ENCODE assay signal across 8 cellular contexts in genomic region chr11:8268530-8269461, GRCh38. TPM values are rescaled to one million over a fixed set of nuclear protein-coding genes. Genes with fewer than 3 reads are reported as not detected.
DNase-seq lines count a peak whose midpoint lies in the region; ATAC-seq and TF ChIP-seq lines count a peak whose summit lies in the region.

No MANE protein-coding gene starts in this region.

- H3K4me2 ChIP-seq in mammary epithelial cell (ENCODE audit: insufficient read depth, low read depth, low read length) (peak overlapping the region; percentile 85), mesenchymal stem cell (ENCODE audit: low read length, poor library complexity, severe bottlenecking) (peak overlapping the region; percentile 84)

- no peaks in the 10 kb centered on the region for H3K79me1 ChIP-seq in mesenchymal stem cell (replicated peaks; ENCODE audit: low read length, poor library complexity, severe bottlenecking)

- intact Hi-C loops in activated CD4-positive, alpha-beta memory T cell treated with anti-CD3 and anti-CD28 coated beads for 36 hours (cut with micrococcal nuclease), result no loop called here
- intact Hi-C loops in mammary epithelial cell (cut with micrococcal nuclease), result no loop called here
- intact Hi-C loops in transverse colon (cut with DNase I; ENCODE audit: low total_unique reads), result no loop called here

- TF ChIP-seq POLR2A in transverse colon (IDR thresholded peaks at IDR 0.05), result no peak

- H3K14ac ChIP-seq in mesenchymal stem cell (ENCODE audit: low read length in 2 of 2), result no peak overlapping the region

- H2BK120ac ChIP-seq in mesenchymal stem cell (ENCODE audit: low read depth, low read length), result no peak overlapping the region

- H4K91ac ChIP-seq in mesenchymal stem cell (ENCODE audit: low read length), result no peak overlapping the region

- H3K18ac ChIP-seq in mesenchymal stem cell (ENCODE audit: low read depth in 1 of 2, low read length in 2 of 2), result no peak overlapping the region

- peak overlapping the region; percentile 35 for H3K4me3 Mint-ChIP-seq in activated CD4-positive, alpha-beta memory T cell treated with anti-CD3 and anti-CD28 coated beads for 36 hours
- no peak overlapping the region for H3K4me3 Mint-ChIP-seq in activated CD4-positive, alpha-beta memory T cell treated with anti-CD3 and anti-CD28 coated beads, Interleukin-2, amount 10 ng/mL, durations not matched to agents 7 days and 5 days
- H3K4me3 Mint-ChIP-seq in HFFc6, result no peak overlapping the region

- no peak for ATAC-seq in GM19328 (IDR thresholded peaks at IDR 0.05; ENCODE audit: unreplicated experiment)

- H3K9me3 ChIP-seq in mammary epithelial cell (replicated peaks; ENCODE audit: insufficient read depth, low read length) (no peaks in the 10 kb centered on the region), mesenchymal stem cell (ENCODE audit: control insufficient read depth, low read length) (no peaks in the 10 kb centered on the region), transverse colon (no peaks in the 10 kb centered on the region)

- H3K4me3 ChIP-seq in mammary epithelial cell (replicated peaks in 1 of 3; ENCODE audit: insufficient read depth in 1 of 3, low read depth in 2 of 3, low read length in 3 of 3) (peak overlapping the region in 2 of 3 experiments; percentile 30 to 37), mesenchymal stem cell (ENCODE audit: insufficient read depth in 1 of 2, low read depth in 1 of 2, low read length in 2 of 2) (peak overlapping the region; percentile 37 to 49), transverse colon (peak overlapping the region in 3 of 4 donors; percentile 12 to 53 (median 37))

- POLR2A ChIA-PET in activated CD4-positive, alpha-beta memory T cell treated with anti-CD3 and anti-CD28 coated beads for 36 hours (lab: Charles Lee), result no interaction called here
- POLR2A ChIA-PET in activated CD4-positive, alpha-beta memory T cell treated with anti-CD3 and anti-CD28 coated beads, Interleukin-2, amount 10 ng/mL, durations not matched to agents 7 days and 5 days (lab: Charles Lee), result no interaction called here

- H4K8ac ChIP-seq in mesenchymal stem cell (ENCODE audit: low read length), result no peak overlapping the region

- H3K9ac ChIP-seq in mammary epithelial cell (ENCODE audit: insufficient read depth, low read length), result no peak overlapping the region
- H3K9ac ChIP-seq in mesenchymal stem cell (ENCODE audit: low read length), result no peak overlapping the region

- H3K27ac ChIP-seq in mammary epithelial cell (ENCODE audit: insufficient read depth, low read depth, low read length) (no peak overlapping the region), mesenchymal stem cell (ENCODE audit: low read length, poor library complexity, severe bottlenecking) (no peak overlapping the region), transverse colon (no peak overlapping the region)

- no peaks in the 10 kb centered on the region for H4K20me1 ChIP-seq in mammary epithelial cell (ENCODE audit: insufficient read depth, low read length)

- DNase-seq in activated CD4-positive, alpha-beta memory T cell treated with anti-CD3 and anti-CD28 coated beads for 36 hours, result no peak
- no peak for DNase-seq in activated CD4-positive, alpha-beta memory T cell treated with anti-CD3 and anti-CD28 coated beads, Interleukin-2, amount 10 ng/mL, durations not matched to agents 7 days and 5 days
- DNase-seq in mammary epithelial cell (no peak), mesenchymal stem cell (no peak), transverse colon (no peak), HFFc6 (no peak), HPDE6-E6E7 (ENCODE audit: extremely low spot score) (no peak)

- H3K4me1 ChIP-seq in mammary epithelial cell (ENCODE audit: insufficient read depth, low read length), result peaks cover 18% of the 10 kb centered on the region
- H3K4me1 ChIP-seq in mesenchymal stem cell (ENCODE audit: control insufficient read depth, insufficient read depth, low read depth, low read length), result peaks cover 10% of the 10 kb centered on the region
- H3K4me1 ChIP-seq in transverse colon, result peaks cover 0 to 17% (median 9%) of the 10 kb centered on the region in 4 donors

- WGBS in mammary epithelial cell (ENCODE audit: low coverage, missing lambda C conversion rate), result 23% methylated on average over 13 of the region's 68 CpGs
- WGBS in mesenchymal stem cell, result 10% methylated on average over 66 of the region's 68 CpGs
- WGBS in transverse colon (ENCODE audit: low coverage in 1 of 2), 2 donors, result 17 to 23% methylated on average over 6 to 60 of the region's 68 CpGs

- in situ Hi-C loops in mammary epithelial cell (cut with MboI; ENCODE audit: low sequenced_read_pairs in 2 of 2) (loop anchor here in 1 of 2 donors (10.0 kb wide), 1 partner anchor 64 kb away; no protein-coding TSS in a partner anchor), transverse colon (cut with MboI; ENCODE audit: low pct_ligation_motif_present in 1 of 4, low pct_unique_long_range_greater_than_20kb in 1 of 4, low sequenced_read_pairs in 3 of 4) (no loop called here)

- no peaks in the 10 kb centered on the region for H3K36me3 Mint-ChIP-seq in activated CD4-positive, alpha-beta memory T cell treated with anti-CD3 and anti-CD28 coated beads for 36 hours
- H3K36me3 Mint-ChIP-seq in activated CD4-positive, alpha-beta memory T cell treated with anti-CD3 and anti-CD28 coated beads, Interleukin-2, amount 10 ng/mL, durations not matched to agents 7 days and 5 days (ENCODE audit: low read depth), result no peaks in the 10 kb centered on the region
- no peaks in the 10 kb centered on the region for H3K36me3 Mint-ChIP-seq in HFFc6 (ENCODE audit: low read depth)

- H3K36me3 ChIP-seq in mammary epithelial cell (ENCODE audit: insufficient read depth, low read length) (no peaks in the 10 kb centered on the region), mesenchymal stem cell (ENCODE audit: control insufficient read depth in 1 of 2, insufficient read depth in 2 of 2, low read depth in 1 of 2, low read length in 2 of 2) (no peaks in the 10 kb centered on the region), transverse colon (no peaks in the 10 kb centered on the region)

- TF ChIP-seq EP300 in transverse colon (IDR thresholded peaks at IDR 0.05; ENCODE audit: low read depth), result no peak

- H3K23ac ChIP-seq in mesenchymal stem cell (ENCODE audit: low read length in 2 of 2), result no peak overlapping the region

- no peak overlapping the region for H2BK15ac ChIP-seq in mesenchymal stem cell (ENCODE audit: low read depth, poor library complexity, severe bottlenecking)

- no TSS peak for BruUV-seq in mammary epithelial cell (replicated peaks; lab: Mats Ljungman, UMichigan)

- H2AFZ ChIP-seq in mammary epithelial cell (ENCODE audit: low read depth, low read length), result peak overlapping the region; percentile 67
- peak overlapping the region; percentile 10 for H2AFZ ChIP-seq in mesenchymal stem cell (ENCODE audit: low read depth, low read length)

- peaks cover 52% of the 10 kb centered on the region for H3K27me3 Mint-ChIP-seq in activated CD4-positive, alpha-beta memory T cell treated with anti-CD3 and anti-CD28 coated beads for 36 hours
- H3K27me3 Mint-ChIP-seq in activated CD4-positive, alpha-beta memory T cell treated with anti-CD3 and anti-CD28 coated beads, Interleukin-2, amount 10 ng/mL, durations not matched to agents 7 days and 5 days, result peaks cover 71% of the 10 kb centered on the region
- peaks cover 42% of the 10 kb centered on the region for H3K27me3 Mint-ChIP-seq in HFFc6 (ENCODE audit: insufficient read depth)

- H2AK5ac ChIP-seq in mesenchymal stem cell (ENCODE audit: low read length, severe bottlenecking), result no peak overlapping the region

- H3K79me2 ChIP-seq in mammary epithelial cell (ENCODE audit: insufficient read depth, low read length), result no peaks in the 10 kb centered on the region

- H3K27me3 ChIP-seq in mammary epithelial cell (ENCODE audit: insufficient read depth, low read length), result peaks cover 32% of the 10 kb centered on the region
- peaks cover 72 to 84% of the 10 kb centered on the region in 2 experiments for H3K27me3 ChIP-seq in mesenchymal stem cell (ENCODE audit: control insufficient read depth in 1 of 2, insufficient read depth in 1 of 2, low read length in 2 of 2)
- H3K27me3 ChIP-seq in transverse colon, result peaks cover 90% of the 10 kb centered on the region

- H3K9me3 Mint-ChIP-seq in activated CD4-positive, alpha-beta memory T cell treated with anti-CD3 and anti-CD28 coated beads for 36 hours, result no peaks in the 10 kb centered on the region
- no peaks in the 10 kb centered on the region for H3K9me3 Mint-ChIP-seq in activated CD4-positive, alpha-beta memory T cell treated with anti-CD3 and anti-CD28 coated beads, Interleukin-2, amount 10 ng/mL, durations not matched to agents 7 days and 5 days
- H3K9me3 Mint-ChIP-seq in HFFc6, result no peaks in the 10 kb centered on the region

- CTCF ChIA-PET in activated CD4-positive, alpha-beta memory T cell treated with anti-CD3 and anti-CD28 coated beads for 36 hours (lab: Charles Lee), result no interaction called here
- CTCF ChIA-PET in activated CD4-positive, alpha-beta memory T cell treated with anti-CD3 and anti-CD28 coated beads, Interleukin-2, amount 10 ng/mL, durations not matched to agents 7 days and 5 days (lab: Charles Lee), result no interaction called here
- CTCF ChIA-PET in mammary epithelial cell (lab: Charles Lee; ENCODE audit: low non-redundant PET), result no interaction called here

- peaks cover 4% of the 10 kb centered on the region for H3K4me1 Mint-ChIP-seq in activated CD4-positive, alpha-beta memory T cell treated with anti-CD3 and anti-CD28 coated beads for 36 hours (ENCODE audit: low read depth)
- H3K4me1 Mint-ChIP-seq in activated CD4-positive, alpha-beta memory T cell treated with anti-CD3 and anti-CD28 coated beads, Interleukin-2, amount 10 ng/mL, durations not matched to agents 7 days and 5 days, result peaks cover 6% of the 10 kb centered on the region
- peaks cover 5% of the 10 kb centered on the region for H3K4me1 Mint-ChIP-seq in HFFc6 (ENCODE audit: low read depth)

- H2BK12ac ChIP-seq in mesenchymal stem cell (ENCODE audit: low read length in 2 of 2), result no peak overlapping the region

- TF ChIP-seq CTCF in mammary epithelial cell (conservative IDR thresholded peaks at IDR 0.05 in 1 of 2, IDR thresholded peaks at IDR 0.05 in 1 of 2; ENCODE audit: extremely low read depth in 1 of 2, insufficient read depth in 1 of 2, low read depth in 1 of 2, low read length in 2 of 2) (no peak), transverse colon (IDR thresholded peaks at IDR 0.05) (no peak), HFFc6 (IDR thresholded peaks at IDR 0.05) (no peak)

- H3K4ac ChIP-seq in mesenchymal stem cell (ENCODE audit: low read depth in 1 of 2, low read length in 2 of 2), result no peak overlapping the region

- dilution Hi-C loops in mammary epithelial cell (cut with HindIII; ENCODE audit: low sequenced_read_pairs), result no loop called here

- no peak overlapping the region for H3K27ac Mint-ChIP-seq in activated CD4-positive, alpha-beta memory T cell treated with anti-CD3 and anti-CD28 coated beads for 36 hours
- no peak overlapping the region for H3K27ac Mint-ChIP-seq in activated CD4-positive, alpha-beta memory T cell treated with anti-CD3 and anti-CD28 coated beads, Interleukin-2, amount 10 ng/mL, durations not matched to agents 7 days and 5 days
- no peak overlapping the region for H3K27ac Mint-ChIP-seq in HFFc6

- no peak overlapping the region for H2BK5ac ChIP-seq in mesenchymal stem cell (ENCODE audit: low read depth, low read length, poor library complexity, severe bottlenecking)

RNA-seq across cellular contexts. Expression of gene LMO1, which starts 5.1 kb away (rescaled TPM):
- total RNA-seq in activated CD4-positive, alpha-beta memory T cell treated with anti-CD3 and anti-CD28 coated beads for 36 hours, result not detected
- not detected for total RNA-seq in activated CD4-positive, alpha-beta memory T cell treated with anti-CD3 and anti-CD28 coated beads, Interleukin-2, amount 10 ng/mL, durations not matched to agents 7 days and 5 days
- total RNA-seq in mammary epithelial cell (under 1 TPM; 0.17 to 0.54 TPM), transverse colon (not detected)
- not detected for polyA plus RNA-seq in mammary epithelial cell
- not detected for polyA minus RNA-seq in mammary epithelial cell
- polyA plus RNA-seq in mesenchymal stem cell (2013, experiment 1 of 2), result not detected
- not detected for polyA plus RNA-seq in mesenchymal stem cell (2013, experiment 2 of 2)
- not detected for total RNA-seq in HFFc6 (2021; fragmentation: NEBNext Ultra II Directional; extraction: Animal tissue kit (Norgen Biotek cat#: 25700))
